8 cellular contexts compared by ENCODE assay signal in the genomic region with DNA sequence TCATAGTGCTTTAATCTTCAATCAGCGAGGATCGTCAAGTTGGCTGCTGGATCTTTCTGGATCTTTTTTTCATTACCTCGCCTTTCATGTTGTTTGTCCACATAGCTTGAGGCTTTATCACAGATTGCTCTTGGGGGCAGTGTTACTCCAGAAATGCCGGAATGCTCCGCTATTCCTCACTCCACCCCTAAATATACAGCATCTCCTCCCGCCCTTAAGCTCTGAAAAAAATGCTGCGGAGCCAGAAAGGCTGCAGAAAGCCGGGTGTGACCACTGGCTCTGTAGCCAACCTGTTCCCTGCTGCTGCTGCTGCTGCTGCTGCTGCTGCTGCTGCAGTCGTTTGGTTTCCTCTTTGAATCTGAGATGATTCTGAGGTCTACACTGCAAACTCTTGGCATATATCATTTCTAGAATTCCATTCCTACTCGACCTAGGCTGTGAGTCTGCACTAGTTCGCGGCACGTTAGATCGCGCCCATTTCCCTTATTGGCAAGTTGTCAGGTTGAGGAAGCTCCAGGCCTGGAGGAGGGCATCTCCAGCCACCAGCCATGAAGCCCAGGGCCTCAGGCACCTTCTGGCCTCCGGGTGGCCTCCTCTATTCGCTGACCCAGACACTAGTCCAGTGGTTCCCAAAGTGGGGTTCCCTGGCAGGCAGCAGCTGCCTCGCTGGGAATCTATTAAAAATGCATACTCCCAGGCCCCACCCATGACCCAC. TPM values are rescaled to one million over a fixed set of nuclear protein-coding genes. Genes with fewer than 3 reads are reported as not detected.
DNase-seq lines count a peak whose midpoint lies in the region; ATAC-seq, FAIRE-seq and TF ChIP-seq lines count a peak whose summit lies in the region.

No MANE protein-coding gene starts in this region.

- H3K36me3 Mint-ChIP-seq in activated T-helper 17 cell treated with anti-CD3 and anti-CD28 coated beads, Interleukin-2, amount 50 U/mL, for 72 hours (ENCODE audit: low read depth), result no peaks in the 10 kb centered on the region
- H3K36me3 Mint-ChIP-seq in neural progenitor cell, result no peaks in the 10 kb centered on the region

- no peaks in the 10 kb centered on the region for H3K4me1 Mint-ChIP-seq in activated T-helper 17 cell treated with anti-CD3 and anti-CD28 coated beads, Interleukin-2, amount 50 U/mL, for 72 hours
- H3K4me1 Mint-ChIP-seq in neural progenitor cell, result no peaks in the 10 kb centered on the region

- TF ChIP-seq CTCF in BE2C (IDR thresholded peaks at IDR 0.05; ENCODE audit: low read depth, low read length) (peak; percentile 64), fibroblast of pulmonary artery (IDR thresholded peaks at IDR 0.05; ENCODE audit: low read length, missing control alignments) (peak; percentile 55), neural progenitor cell (IDR thresholded peaks at IDR 0.05) (peak; percentile 60), stomach (IDR thresholded peaks at IDR 0.05) (peak in 3 of 7 experiments; percentile 24 to 50 (median 29))

- peaks cover 7% of the 10 kb centered on the region for H3F3A ChIP-seq in neural progenitor cell (ENCODE audit: low read depth)

- H3K27me3 ChIP-seq in BE2C (no peaks in the 10 kb centered on the region), neural progenitor cell (no peaks in the 10 kb centered on the region), stomach (no peaks in the 10 kb centered on the region)

- intact Hi-C loops in stomach (cut with DNase I; ENCODE audit: low total_unique reads), result no loop called here

- ATAC-seq in activated T-helper 17 cell treated with anti-CD3 and anti-CD28 coated beads, Interleukin-2, amount 50 U/mL, for 72 hours (replicated peaks), result peak; percentile 80

- H3K4me3 Mint-ChIP-seq in activated T-helper 17 cell treated with anti-CD3 and anti-CD28 coated beads, Interleukin-2, amount 50 U/mL, for 72 hours, result peak overlapping the region; percentile 48
- no peak overlapping the region for H3K4me3 Mint-ChIP-seq in neural progenitor cell

- H3K36me3 ChIP-seq in BE2C (no peaks in the 10 kb centered on the region), neural progenitor cell (no peaks in the 10 kb centered on the region), stomach (no peaks in the 10 kb centered on the region)

- H2AFZ ChIP-seq in neural progenitor cell (replicated peaks), result no peak overlapping the region

- H3K9ac ChIP-seq in neural progenitor cell, result no peak overlapping the region

- H3K4me3 ChIP-seq in BE2C (ENCODE audit: low read depth, low read length) (peak overlapping the region; percentile 29), fibroblast of pulmonary artery (replicated peaks; ENCODE audit: low read depth, low read length) (no peak overlapping the region), neural progenitor cell (no peak overlapping the region), stomach (no peak overlapping the region)

- H4K20me1 ChIP-seq in neural progenitor cell (ENCODE audit: low read depth), result no peaks in the 10 kb centered on the region

- H3K9me3 ChIP-seq in BE2C (no peaks in the 10 kb centered on the region), neural progenitor cell (ENCODE audit: low read depth) (no peaks in the 10 kb centered on the region), stomach (no peaks in the 10 kb centered on the region)

- FAIRE-seq in GM19239 (lab: Jason Lieb, UNC) (peak; percentile 96), RCC 7860 (lab: Jason Lieb, UNC) (no peak)

- TF ChIP-seq EP300 in Ishikawa (IDR thresholded peaks at IDR 0.05; ENCODE audit: borderline replicate concordance) (no peak), stomach (IDR thresholded peaks at IDR 0.05) (no peak)

- H3K4me1 ChIP-seq in BE2C (no peaks in the 10 kb centered on the region), neural progenitor cell (no peaks in the 10 kb centered on the region), stomach (peaks cover 0 to 6% (median 5%) of the 10 kb centered on the region in 4 donors)

- no peaks in the 10 kb centered on the region for H3K27me3 Mint-ChIP-seq in activated T-helper 17 cell treated with anti-CD3 and anti-CD28 coated beads, Interleukin-2, amount 50 U/mL, for 72 hours
- H3K27me3 Mint-ChIP-seq in neural progenitor cell (ENCODE audit: insufficient read depth, low read depth), result no peaks in the 10 kb centered on the region

- H3K27ac ChIP-seq in neural progenitor cell, result no peak overlapping the region
- H3K27ac ChIP-seq in stomach, result peak overlapping the region in 1 of 5 donors; percentile 7

- 1 to 34% (median 10%) methylated on average over 10 to 18 of the region's 18 CpGs for WGBS in stomach, 5 donors

- no peak overlapping the region for H3K27ac Mint-ChIP-seq in activated T-helper 17 cell treated with anti-CD3 and anti-CD28 coated beads, Interleukin-2, amount 50 U/mL, for 72 hours
- peak overlapping the region; percentile 60 for H3K27ac Mint-ChIP-seq in neural progenitor cell

- H3K4me2 ChIP-seq in neural progenitor cell, result peak overlapping the region; percentile 16

- peak; percentile 82 for DNase-seq in BE2C
- peak; percentile 62 for DNase-seq in GM19239 (ENCODE audit: insufficient read length, low spot score)
- peak; percentile 55 for DNase-seq in RCC 7860 (ENCODE audit: low spot score)
- peak; percentile 94 for DNase-seq in fibroblast of pulmonary artery (ENCODE audit: low read depth)
- peak; percentile 91 for DNase-seq in neural progenitor cell (ENCODE audit: low spot score)
- peak; percentile 75 for DNase-seq in stomach

- no peak for TF ChIP-seq POLR2A in stomach (IDR thresholded peaks at IDR 0.05)

- no peaks in the 10 kb centered on the region for H3K79me2 ChIP-seq in neural progenitor cell (ENCODE audit: low read depth)

- peak; percentile 87 for TF ChIP-seq RAD21 in Ishikawa (IDR thresholded peaks at IDR 0.05; ENCODE audit: low read depth)

- no peaks in the 10 kb centered on the region for H3K9me3 Mint-ChIP-seq in activated T-helper 17 cell treated with anti-CD3 and anti-CD28 coated beads, Interleukin-2, amount 50 U/mL, for 72 hours
- peaks cover 3% of the 10 kb centered on the region for H3K9me3 Mint-ChIP-seq in neural progenitor cell

TF ChIP-seq in Ishikawa, 13 proteins besides CTCF, POLR2A, EP300 and RAD21:
- TF ChIP-seq, protein P1, sequence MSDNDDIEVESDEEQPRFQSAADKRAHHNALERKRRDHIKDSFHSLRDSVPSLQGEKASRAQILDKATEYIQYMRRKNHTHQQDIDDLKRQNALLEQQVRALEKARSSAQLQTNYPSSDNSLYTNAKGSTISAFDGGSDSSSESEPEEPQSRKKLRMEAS (IDR thresholded peaks at IDR 0.05), result peak; percentile 45; the same call in 1 of the 2 replicates
- TF ChIP-seq, protein P2, sequence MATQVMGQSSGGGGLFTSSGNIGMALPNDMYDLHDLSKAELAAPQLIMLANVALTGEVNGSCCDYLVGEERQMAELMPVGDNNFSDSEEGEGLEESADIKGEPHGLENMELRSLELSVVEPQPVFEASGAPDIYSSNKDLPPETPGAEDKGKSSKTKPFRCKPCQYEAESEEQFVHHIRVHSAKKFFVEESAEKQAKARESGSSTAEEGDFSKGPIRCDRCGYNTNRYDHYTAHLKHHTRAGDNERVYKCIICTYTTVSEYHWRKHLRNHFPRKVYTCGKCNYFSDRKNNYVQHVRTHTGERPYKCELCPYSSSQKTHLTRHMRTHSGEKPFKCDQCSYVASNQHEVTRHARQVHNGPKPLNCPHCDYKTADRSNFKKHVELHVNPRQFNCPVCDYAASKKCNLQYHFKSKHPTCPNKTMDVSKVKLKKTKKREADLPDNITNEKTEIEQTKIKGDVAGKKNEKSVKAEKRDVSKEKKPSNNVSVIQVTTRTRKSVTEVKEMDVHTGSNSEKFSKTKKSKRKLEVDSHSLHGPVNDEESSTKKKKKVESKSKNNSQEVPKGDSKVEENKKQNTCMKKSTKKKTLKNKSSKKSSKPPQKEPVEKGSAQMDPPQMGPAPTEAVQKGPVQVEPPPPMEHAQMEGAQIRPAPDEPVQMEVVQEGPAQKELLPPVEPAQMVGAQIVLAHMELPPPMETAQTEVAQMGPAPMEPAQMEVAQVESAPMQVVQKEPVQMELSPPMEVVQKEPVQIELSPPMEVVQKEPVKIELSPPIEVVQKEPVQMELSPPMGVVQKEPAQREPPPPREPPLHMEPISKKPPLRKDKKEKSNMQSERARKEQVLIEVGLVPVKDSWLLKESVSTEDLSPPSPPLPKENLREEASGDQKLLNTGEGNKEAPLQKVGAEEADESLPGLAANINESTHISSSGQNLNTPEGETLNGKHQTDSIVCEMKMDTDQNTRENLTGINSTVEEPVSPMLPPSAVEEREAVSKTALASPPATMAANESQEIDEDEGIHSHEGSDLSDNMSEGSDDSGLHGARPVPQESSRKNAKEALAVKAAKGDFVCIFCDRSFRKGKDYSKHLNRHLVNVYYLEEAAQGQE (IDR thresholded peaks at IDR 0.05; ENCODE audit: low read depth), result no peak
- TF ChIP-seq YY1 (IDR thresholded peaks at IDR 0.05; ENCODE audit: low read depth) (no peak), CEBPB (IDR thresholded peaks at IDR 0.05) (no peak), TEAD4 (IDR thresholded peaks at IDR 0.05) (no peak)
- TF ChIP-seq, protein P3, sequence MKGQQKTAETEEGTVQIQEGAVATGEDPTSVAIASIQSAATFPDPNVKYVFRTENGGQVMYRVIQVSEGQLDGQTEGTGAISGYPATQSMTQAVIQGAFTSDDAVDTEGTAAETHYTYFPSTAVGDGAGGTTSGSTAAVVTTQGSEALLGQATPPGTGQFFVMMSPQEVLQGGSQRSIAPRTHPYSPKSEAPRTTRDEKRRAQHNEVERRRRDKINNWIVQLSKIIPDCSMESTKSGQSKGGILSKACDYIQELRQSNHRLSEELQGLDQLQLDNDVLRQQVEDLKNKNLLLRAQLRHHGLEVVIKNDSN (IDR thresholded peaks at IDR 0.05), result no peak

RNA-seq across cellular contexts. Expression of a gene that starts 34.2 kb away (rescaled TPM):
- 178 TPM for polyA plus RNA-seq in BE2C (2012; ENCODE audit: insufficient read depth, insufficient read length, low read depth)
- 10 to 100 TPM; 45.6 to 74.0 TPM for total RNA-seq in activated T-helper 17 cell treated with anti-CD3 and anti-CD28 coated beads, Interleukin-2, amount 50 U/mL, for 72 hours
- 20.9 and 39.0 TPM in 2 replicates for total RNA-seq in neural progenitor cell (ENCODE audit: low replicate concordance)
- total RNA-seq in stomach, result 100 to 1,000 TPM in 4 of 5 donors, 10 to 100 TPM in 1; 52.0 to 433 (median 194) TPM
- polyA plus RNA-seq in stomach, result 100 to 1,000 TPM; 121 to 197 (median 165) TPM

RNA-seq across cellular contexts. Expression of a gene that starts 52.1 kb away (rescaled TPM):
- 1.1 TPM for polyA plus RNA-seq in BE2C (2012; ENCODE audit: insufficient read depth, insufficient read length, low read depth)
- total RNA-seq in activated T-helper 17 cell treated with anti-CD3 and anti-CD28 coated beads, Interleukin-2, amount 50 U/mL, for 72 hours, result 100 to 1,000 TPM in 1 of 2 donors, 10 to 100 TPM in 1; 96.8 to 102 TPM
- 0.37 TPM in 1 of 2 replicates, not detected in the other for total RNA-seq in neural progenitor cell (ENCODE audit: low replicate concordance)
- 1 to 10 TPM; 2.3 to 8.4 (median 4.1) TPM for total RNA-seq in stomach
- polyA plus RNA-seq in stomach, result 1 to 10 TPM; 3.7 to 6.2 (median 4.9) TPM

RNA-seq across cellular contexts. Expression of a gene that starts 57.2 kb away (rescaled TPM):
- 514 TPM for polyA plus RNA-seq in BE2C (2012; ENCODE audit: insufficient read depth, insufficient read length, low read depth)
- 100 to 1,000 TPM; 176 to 335 TPM for total RNA-seq in activated T-helper 17 cell treated with anti-CD3 and anti-CD28 coated beads, Interleukin-2, amount 50 U/mL, for 72 hours
- total RNA-seq in neural progenitor cell (ENCODE audit: low replicate concordance) (101 and 130 TPM in 2 replicates), stomach (100 to 1,000 TPM; 109 to 419 (median 165) TPM)
- 100 to 1,000 TPM; 106 to 229 (median 122) TPM for polyA plus RNA-seq in stomach

Comparison
In these comparisons a context has a peak if more than half of its experiments do, and no peak if none do; other contexts are left out.
1. RNA of a gene that starts 52.1 kb away (total RNA-seq): 96.8 to 102 TPM in activated T-helper 17 cell treated with anti-CD3 and anti-CD28 coated beads, Interleukin-2, amount 50 U/mL, for 72 hours; 2.3 to 8.4 TPM in stomach and 0.37 TPM in neural progenitor cell; every median in the first group is over 10 times any median in the second.
2. Peak in every context shown above with its lines, with median percentiles within 50 percentile points of each other: DNase-seq.